ENCODE assay signal across 8 cellular contexts in the genomic region with DNA sequence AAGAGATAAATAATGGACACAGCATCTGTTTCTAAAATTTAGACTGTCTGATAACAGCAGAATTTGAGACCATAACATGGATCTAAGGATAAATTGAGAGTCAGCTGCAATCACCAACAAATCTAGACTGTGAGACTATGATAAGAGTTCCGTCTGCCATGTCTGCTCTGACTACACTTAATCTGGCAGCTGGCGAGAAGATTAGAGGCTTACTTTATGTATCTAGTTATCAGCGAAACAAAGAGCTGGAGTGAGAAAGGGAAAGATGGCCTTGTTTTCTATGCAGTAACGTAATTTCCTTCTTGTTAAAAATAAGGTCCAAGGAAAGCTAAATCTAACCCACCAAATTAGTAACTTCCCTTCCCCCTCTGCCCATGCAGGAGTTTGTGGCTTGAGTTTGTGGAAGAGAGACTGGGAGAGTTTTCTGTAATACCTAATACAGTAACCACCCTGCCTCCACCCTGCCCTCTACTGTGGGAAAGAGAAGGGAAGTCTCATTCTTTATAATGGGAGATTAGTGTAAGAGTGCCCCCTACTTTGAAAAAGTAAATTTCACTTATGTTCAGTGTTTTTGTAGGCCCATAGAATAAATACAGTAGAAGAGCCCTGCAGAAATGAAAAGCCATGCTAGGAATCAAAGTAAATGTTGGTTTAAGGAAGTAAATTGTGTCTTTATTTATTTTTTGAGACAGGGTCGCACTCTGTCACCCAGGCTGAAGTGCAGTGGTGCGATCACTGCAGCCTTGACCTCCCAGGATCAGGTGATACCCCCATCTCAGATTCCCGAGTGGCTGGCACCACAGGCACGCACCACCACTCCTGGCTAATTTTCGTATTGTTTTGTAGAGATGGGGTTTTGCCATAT. TPM values are rescaled to one million over a fixed set of nuclear protein-coding genes. Genes with fewer than 3 reads are reported as not detected.
A peak's percentile ranks its signal among the peaks of the same experiment; 100 is the strongest.
DNase-seq lines count a peak whose midpoint lies in the region; ATAC-seq and TF ChIP-seq lines count a peak whose summit lies in the region.

No MANE protein-coding gene starts in this region.

- H3K27me3 Mint-ChIP-seq in CD4-positive, alpha-beta memory T cell: no peaks in the 10 kb centered on the region
- H3K27me3 Mint-ChIP-seq in activated B cell treated with CpG ODN at 0.5 μM for 24 hours (no peaks in the 10 kb centered on the region), osteocyte (ENCODE audit: unreplicated experiment) (no peaks in the 10 kb centered on the region)

- POLR2A ChIA-PET in CD4-positive, alpha-beta memory T cell (lab: Charles Lee; ENCODE audit: partially characterized antibody): interaction anchor here (0.6 to 2.0 kb wide), 9 partner anchors 25 to 355 kb away, joined by 3 to 10 read pairs (median 3); no protein-coding TSS in a partner anchor
- POLR2A ChIA-PET in activated B cell treated with CpG ODN at 0.5 μM for 24 hours (lab: Charles Lee): interaction anchor here (0.6 to 0.9 kb wide), 4 partner anchors 26 to 100 kb away, joined by 3 to 4 read pairs (median 4); no protein-coding TSS in a partner anchor

- H3K9me3 Mint-ChIP-seq in CD4-positive, alpha-beta memory T cell: peaks cover 0 to 3% (median 0%) of the 10 kb centered on the region in 8 donors
- H3K9me3 Mint-ChIP-seq in activated B cell treated with CpG ODN at 0.5 μM for 24 hours (no peaks in the 10 kb centered on the region), osteocyte (ENCODE audit: unreplicated experiment) (no peaks in the 10 kb centered on the region)

- H3K4me1 Mint-ChIP-seq in CD4-positive, alpha-beta memory T cell: peaks cover 59 to 94% (median 74%) of the 10 kb centered on the region in 4 donors
- H3K4me1 Mint-ChIP-seq in activated B cell treated with CpG ODN at 0.5 μM for 24 hours: peaks cover 77% of the 10 kb centered on the region
- peaks cover 62% of the 10 kb centered on the region for H3K4me1 Mint-ChIP-seq in osteocyte (ENCODE audit: unreplicated experiment)

- peaks cover 97% of the 10 kb centered on the region for H3K4me1 ChIP-seq in CD4-positive, alpha-beta memory T cell (ENCODE audit: insufficient read depth, low read length)

- DNase-seq in CD4-positive, alpha-beta memory T cell: peak; percentile 56 to 66 (median 63)
- DNase-seq in NB4 (ENCODE audit: low read depth) (peak; percentile 79), activated B cell treated with CpG ODN at 0.5 μM for 24 hours (no peak), fibroblast of villous mesenchyme (ENCODE audit: low read depth) (peak; percentile 92), osteocyte (ENCODE audit: extremely low spot score, unreplicated experiment) (no peak)

- no peaks in the 10 kb centered on the region for H3K9me3 ChIP-seq in CD4-positive, alpha-beta memory T cell (ENCODE audit: control insufficient read depth in 1 of 2, low read length in 2 of 2)

- TF ChIP-seq CTCF in NB4 (IDR thresholded peaks at IDR 0.05; ENCODE audit: low read depth, low read length) (peak; percentile 65), activated B cell treated with CpG ODN at 0.5 μM for 24 hours (IDR thresholded peaks at IDR 0.05) (no peak), fibroblast of villous mesenchyme (IDR thresholded peaks at IDR 0.05; ENCODE audit: insufficient read depth, low read depth, low read length) (peak; percentile 69), osteocyte (IDR thresholded peaks at IDR 0.05) (peak; percentile 56)

- peak overlapping the region in 7 of 8 donors; percentile 7 to 67 (median 51) for H3K4me3 Mint-ChIP-seq in CD4-positive, alpha-beta memory T cell
- peak overlapping the region; percentile 15 for H3K4me3 Mint-ChIP-seq in activated B cell treated with CpG ODN at 0.5 μM for 24 hours
- no peak overlapping the region for H3K4me3 Mint-ChIP-seq in osteocyte (ENCODE audit: unreplicated experiment)

- ATAC-seq in GM18867 (IDR thresholded peaks at IDR 0.05; ENCODE audit: unreplicated experiment) (peak; percentile 69), activated B cell treated with CpG ODN at 0.5 μM for 24 hours (ENCODE audit: low read depth) (peak; percentile 89), HG03521 (IDR thresholded peaks at IDR 0.05; ENCODE audit: unreplicated experiment) (no peak), HG03439 (IDR thresholded peaks at IDR 0.05; ENCODE audit: unreplicated experiment) (no peak)

- peaks cover 10 to 18% of the 10 kb centered on the region in 2 donors for H3K36me3 Mint-ChIP-seq in CD4-positive, alpha-beta memory T cell
- H3K36me3 Mint-ChIP-seq in activated B cell treated with CpG ODN at 0.5 μM for 24 hours (ENCODE audit: low read depth) (peaks cover 20% of the 10 kb centered on the region), osteocyte (ENCODE audit: unreplicated experiment) (peaks cover 2% of the 10 kb centered on the region)

- TF ChIP-seq POLR2A in NB4 (IDR thresholded peaks at IDR 0.05; ENCODE audit: extremely low read depth, insufficient read length): no peak

- intact Hi-C loops in CD4-positive, alpha-beta memory T cell (cut with micrococcal nuclease): loop anchor here (1.0 to 5.0 kb wide), 8 partner anchors 12 to 356 kb away; no protein-coding TSS in a partner anchor
- intact Hi-C loops in activated B cell treated with CpG ODN at 0.5 μM for 24 hours (cut with micrococcal nuclease): loop anchor here (1.0 to 10.0 kb wide), 7 partner anchors 8 to 327 kb away; no protein-coding TSS in a partner anchor

- H3K4me3 ChIP-seq in CD4-positive, alpha-beta memory T cell (ENCODE audit: low read length in 2 of 2): no peak overlapping the region
- H3K4me3 ChIP-seq in NB4 (ENCODE audit: low read depth, low read length) (no peak overlapping the region), fibroblast of villous mesenchyme (ENCODE audit: low read depth, low read length) (no peak overlapping the region)

- peak overlapping the region; percentile 40 to 87 (median 74) for H3K27ac Mint-ChIP-seq in CD4-positive, alpha-beta memory T cell
- H3K27ac Mint-ChIP-seq in activated B cell treated with CpG ODN at 0.5 μM for 24 hours: peak overlapping the region; percentile 50
- H3K27ac Mint-ChIP-seq in osteocyte (ENCODE audit: unreplicated experiment): no peak overlapping the region

- no peaks in the 10 kb centered on the region for H3K36me3 ChIP-seq in CD4-positive, alpha-beta memory T cell (ENCODE audit: insufficient read depth, low read length)

- no peaks in the 10 kb centered on the region for H3K27me3 ChIP-seq in CD4-positive, alpha-beta memory T cell (ENCODE audit: insufficient read depth, low read length)

- CTCF ChIA-PET in CD4-positive, alpha-beta memory T cell (lab: Charles Lee; ENCODE audit: partially characterized antibody): interaction anchor here (0.5 to 4.3 kb wide), 36 partner anchors 9 to 332 kb away, joined by 3 to 128 read pairs (median 4); a partner anchor contains a TSS
- CTCF ChIA-PET in activated B cell treated with CpG ODN at 0.5 μM for 24 hours (lab: Charles Lee): interaction anchor here (0.7 to 4.4 kb wide), 23 partner anchors 9 to 327 kb away, joined by 3 to 104 read pairs (median 5); no protein-coding TSS in a partner anchor

- no peak overlapping the region for H3K27ac ChIP-seq in CD4-positive, alpha-beta memory T cell (ENCODE audit: low read depth, low read length)

RNA-seq across cellular contexts. Expression of a gene that starts 27.5 kb away (rescaled TPM):
- 100 to 1,000 TPM; 168 to 172 TPM for total RNA-seq in CD4-positive, alpha-beta memory T cell
- 100 to 1,000 TPM in 1 of 2 donors, 10 to 100 TPM in 1; 52.8 to 113 TPM for polyA plus RNA-seq in CD4-positive, alpha-beta memory T cell
- total RNA-seq in activated B cell treated with CpG ODN at 0.5 μM for 24 hours (83.2 and 95.8 TPM in 2 replicates), fibroblast of villous mesenchyme (65.1 and 88.1 TPM in 2 replicates), osteocyte (35.2 and 41.1 TPM in 2 replicates)

Comparison
In these comparisons a context has a peak if more than half of its experiments do, and no peak if none do; other contexts are left out.
1. DNase-seq: peak in CD4-positive, alpha-beta memory T cell (5 of 5), NB4 (single experiment) and fibroblast of villous mesenchyme (single experiment); none in activated B cell treated with CpG ODN at 0.5 μM for 24 hours (single experiment) and osteocyte (single experiment).
2. ATAC-seq: peak in GM18867 (single experiment) and activated B cell treated with CpG ODN at 0.5 μM for 24 hours (single experiment); none in HG03521 (single experiment) and HG03439 (single experiment).